1 cellular context compared by ENCODE assay signal in the genomic region with DNA sequence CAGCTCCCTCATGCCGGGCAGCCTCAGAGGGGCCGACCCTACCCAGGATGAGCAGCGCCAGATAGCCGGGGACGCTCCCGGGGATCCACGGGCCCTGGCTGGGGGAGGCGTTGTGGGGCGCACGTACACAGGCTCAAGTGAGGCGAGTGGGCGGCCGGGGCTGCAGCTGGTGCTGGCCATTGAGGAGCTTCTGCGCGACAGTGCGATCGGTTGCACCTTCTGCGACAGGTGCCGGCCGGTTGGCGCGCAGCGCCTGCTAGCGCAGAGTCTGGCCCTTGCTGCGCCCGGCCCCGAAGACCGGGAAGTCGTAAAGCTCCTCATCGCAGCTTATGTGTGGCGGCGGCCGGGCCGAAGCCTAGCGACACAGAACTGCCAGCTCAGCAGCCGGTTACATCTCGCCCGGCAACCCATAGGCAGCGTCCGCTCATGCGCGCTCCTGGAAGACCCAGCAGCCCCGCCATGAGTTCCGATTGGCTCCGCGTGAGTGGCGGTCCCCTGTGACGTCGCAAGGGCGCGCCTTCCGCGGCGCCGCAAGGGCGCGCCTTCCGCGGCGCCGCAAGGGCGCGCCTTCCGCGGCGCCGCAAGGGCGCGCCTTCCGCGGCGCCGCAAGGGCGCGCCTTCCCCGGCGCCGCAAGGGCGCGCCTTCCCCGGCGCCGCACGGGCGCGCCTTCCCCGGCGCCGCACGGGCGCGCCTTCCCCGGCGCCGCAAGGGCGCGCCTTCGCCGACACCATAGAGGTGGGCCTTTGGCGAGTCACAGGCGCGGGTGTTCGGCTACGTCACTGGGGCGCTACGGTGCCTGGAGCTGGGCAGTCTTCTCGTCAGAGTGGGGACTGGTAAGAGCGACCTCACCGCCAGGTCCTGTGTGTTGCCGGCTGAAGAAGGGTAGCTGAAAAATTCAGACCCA.
TF ChIP-seq lines count a peak whose summit lies in the region.
"Not testable (repeated sequence)": the region's sequence is repeated elsewhere in the genome, so short reads cannot be mapped to it uniquely, and the experiment has no call there.

No MANE protein-coding gene starts in this region.

TF ChIP-seq in K562, 482 proteins besides CTCF, POLR2A, EP300 and RAD21 (continued from another document):
- TF ChIP-seq TFAP4 (CRISPR knock-in tag; IDR thresholded peaks at IDR 0.05; ENCODE audit: borderline replicate concordance) (peak; percentile 49; the same call in 1 of the 2 replicates), MTA1 (IDR thresholded peaks at IDR 0.05; ENCODE audit: borderline replicate concordance) (peak; percentile 43; the same call in 1 of the 2 replicates), POLR2G (IDR thresholded peaks at IDR 0.05; ENCODE audit: low read depth, low read length) (peak; percentile 88), TAF1 (IDR thresholded peaks at IDR 0.05; ENCODE audit: control insufficient read depth, extremely low read depth, insufficient read depth, low read length, severe bottlenecking) (peak; percentile 38), ZKSCAN8 (CRISPR knock-in tag; IDR thresholded peaks at IDR 0.05) (0 out of 2 replicates have a peak, but pooled peaks have one; percentile 52), ZNF644 (tag; IDR thresholded peaks at IDR 0.05; ENCODE audit: low read depth) (peak; percentile 78; the same call in 1 of the 2 replicates), JUND (IDR thresholded peaks at IDR 0.05; ENCODE audit: borderline replicate concordance, low read depth, low read length) (0 out of 2 replicates have a peak, but pooled peaks have one; percentile 14), BACH1 (tag; IDR thresholded peaks at IDR 0.05) (peak; percentile 63; the same call in 1 of the 2 replicates), C11orf30 (IDR thresholded peaks at IDR 0.05; ENCODE audit: low read depth) (peak; percentile 77), POLR2AphosphoS5 (IDR thresholded peaks at IDR 0.05; ENCODE audit: control insufficient read depth, insufficient read depth, low read depth, low read length) (peak; percentile 41; the same call in 1 of the 2 replicates), CCNT2 (IDR thresholded peaks at IDR 0.05; ENCODE audit: borderline replicate concordance, extremely low read depth, insufficient read length, low read depth, low read length) (peak; percentile 23), ATF1 (CRISPR knock-in tag; IDR thresholded peaks at IDR 0.05) (peak; percentile 66), HCFC1 (IDR thresholded peaks at IDR 0.05; ENCODE audit: low read depth, low read length) (peak; percentile 69; the same call in 1 of the 2 replicates), NONO (IDR thresholded peaks at IDR 0.05; ENCODE audit: low read depth in 2 of 2, low read length in 1 of 2) (peak in 1 of 2 experiments; percentile 30; a peak in 1 of 4 replicates), HMGN3 (IDR thresholded peaks at IDR 0.05; ENCODE audit: borderline replicate concordance, extremely low read depth, insufficient read length, low read depth, low read length) (peak; percentile 38), POLR2B (IDR thresholded peaks at IDR 0.05; ENCODE audit: low read depth, partially characterized antibody) (peak; percentile 84), ZNF175 (CRISPR knock-in tag; IDR thresholded peaks at IDR 0.05; ENCODE audit: low read depth) (peak; percentile 80), SUPT5H (IDR thresholded peaks at IDR 0.05) (peak; percentile 80), ZNF589 (CRISPR knock-in tag; IDR thresholded peaks at IDR 0.05; ENCODE audit: low read depth) (peak; percentile 76), MAFK (IDR thresholded peaks at IDR 0.05; ENCODE audit: low read length) (peak; percentile 66), CXXC5 (CRISPR knock-in tag; IDR thresholded peaks at IDR 0.05) (peak; percentile 59), MYC (IDR thresholded peaks at IDR 0.05; ENCODE audit: low read depth, low read length) (peak; percentile 48; the same call in 1 of the 2 replicates), GABPB1 (CRISPR knock-in tag; IDR thresholded peaks at IDR 0.05) (peak; percentile 40; the same call in 1 of the 2 replicates), ZNF395 (CRISPR knock-in tag; IDR thresholded peaks at IDR 0.05) (peak; percentile 71; the same call in 1 of the 2 replicates), PML (IDR thresholded peaks at IDR 0.05; ENCODE audit: low read length) (0 out of 2 replicates have a peak, but pooled peaks have one; percentile 18), HNRNPLL (IDR thresholded peaks at IDR 0.05; ENCODE audit: low read depth, low read length, poor library complexity, severe bottlenecking) (peak; percentile 27), ZFX (CRISPR knock-in tag; IDR thresholded peaks at IDR 0.05) (peak; percentile 70), PHF20 (IDR thresholded peaks at IDR 0.05; ENCODE audit: partially characterized antibody) (peak; percentile 37), CREM (IDR thresholded peaks at IDR 0.05; ENCODE audit: low read depth) (peak; percentile 93), GMEB1 (CRISPR knock-in tag; IDR thresholded peaks at IDR 0.05) (peak; percentile 46; the same call in 1 of the 2 replicates), NFYB (IDR thresholded peaks at IDR 0.05; ENCODE audit: extremely low read depth, insufficient read length) (peak; percentile 55), SIN3B (IDR thresholded peaks at IDR 0.05; ENCODE audit: low read depth) (peak; percentile 35; the same call in 1 of the 2 replicates), FOSL1 (tag; conservative IDR thresholded peaks at IDR 0.05) (0 out of 2 replicates have a peak, but pooled peaks have one; percentile 25), E2F6 (IDR thresholded peaks at IDR 0.05; ENCODE audit: borderline replicate concordance in 1 of 2, extremely low read depth in 1 of 2, insufficient read depth in 1 of 2, insufficient read length in 1 of 2, low read depth in 1 of 2, low read length in 1 of 2, poor library complexity in 1 of 2, severe bottlenecking in 1 of 2) (peak in 1 of 2 experiments; percentile 55), NR2C2 (tag; IDR thresholded peaks at IDR 0.05) (peak; percentile 57; the same call in 1 of the 2 replicates), ZNF766 (CRISPR knock-in tag; conservative IDR thresholded peaks at IDR 0.05) (peak; percentile 85), ZKSCAN1 (IDR thresholded peaks at IDR 0.05; ENCODE audit: low read depth, low read length) (peak; percentile 35; the same call in 1 of the 2 replicates), MAFF (IDR thresholded peaks at IDR 0.05; ENCODE audit: low read length) (peak; percentile 24; the same call in 1 of the 2 replicates), ATF7 (IDR thresholded peaks at IDR 0.05) (peak; percentile 49; the same call in 1 of the 2 replicates), KDM5B (IDR thresholded peaks at IDR 0.05; ENCODE audit: insufficient replicate concordance, low read depth, low read length) (peak; percentile 64), GABPA (tag; conservative IDR thresholded peaks at IDR 0.05; ENCODE audit: low read depth) (peak; percentile 53; the same call in 1 of the 2 replicates)
- TF ChIP-seq JUND (tag; IDR thresholded peaks at IDR 0.05; ENCODE audit: borderline replicate concordance, low read depth, low read length); ATF1 (tag; IDR thresholded peaks at IDR 0.05); MYC (CRISPR knock-in tag; IDR thresholded peaks at IDR 0.05; ENCODE audit: borderline replicate concordance, low read depth); NR2C2 (CRISPR knock-in tag; IDR thresholded peaks at IDR 0.05): not testable (repeated sequence)
- TF ChIP-seq, protein P1, sequence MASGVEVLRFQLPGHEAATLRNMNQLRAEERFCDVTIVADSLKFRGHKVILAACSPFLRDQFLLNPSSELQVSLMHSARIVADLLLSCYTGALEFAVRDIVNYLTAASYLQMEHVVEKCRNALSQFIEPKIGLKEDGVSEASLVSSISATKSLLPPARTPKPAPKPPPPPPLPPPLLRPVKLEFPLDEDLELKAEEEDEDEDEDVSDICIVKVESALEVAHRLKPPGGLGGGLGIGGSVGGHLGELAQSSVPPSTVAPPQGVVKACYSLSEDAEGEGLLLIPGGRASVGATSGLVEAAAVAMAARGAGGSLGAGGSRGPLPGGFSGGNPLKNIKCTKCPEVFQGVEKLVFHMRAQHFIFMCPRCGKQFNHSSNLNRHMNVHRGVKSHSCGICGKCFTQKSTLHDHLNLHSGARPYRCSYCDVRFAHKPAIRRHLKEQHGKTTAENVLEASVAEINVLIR (CRISPR knock-in tag; IDR thresholded peaks at IDR 0.05) = peak; percentile 66
- TF ChIP-seq, protein P2, sequence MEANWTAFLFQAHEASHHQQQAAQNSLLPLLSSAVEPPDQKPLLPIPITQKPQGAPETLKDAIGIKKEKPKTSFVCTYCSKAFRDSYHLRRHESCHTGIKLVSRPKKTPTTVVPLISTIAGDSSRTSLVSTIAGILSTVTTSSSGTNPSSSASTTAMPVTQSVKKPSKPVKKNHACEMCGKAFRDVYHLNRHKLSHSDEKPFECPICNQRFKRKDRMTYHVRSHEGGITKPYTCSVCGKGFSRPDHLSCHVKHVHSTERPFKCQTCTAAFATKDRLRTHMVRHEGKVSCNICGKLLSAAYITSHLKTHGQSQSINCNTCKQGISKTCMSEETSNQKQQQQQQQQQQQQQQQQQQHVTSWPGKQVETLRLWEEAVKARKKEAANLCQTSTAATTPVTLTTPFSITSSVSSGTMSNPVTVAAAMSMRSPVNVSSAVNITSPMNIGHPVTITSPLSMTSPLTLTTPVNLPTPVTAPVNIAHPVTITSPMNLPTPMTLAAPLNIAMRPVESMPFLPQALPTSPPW (CRISPR knock-in tag; IDR thresholded peaks at IDR 0.05) = peak; percentile 27; the same call in 1 of the 2 replicates
- TF ChIP-seq, protein P3, sequence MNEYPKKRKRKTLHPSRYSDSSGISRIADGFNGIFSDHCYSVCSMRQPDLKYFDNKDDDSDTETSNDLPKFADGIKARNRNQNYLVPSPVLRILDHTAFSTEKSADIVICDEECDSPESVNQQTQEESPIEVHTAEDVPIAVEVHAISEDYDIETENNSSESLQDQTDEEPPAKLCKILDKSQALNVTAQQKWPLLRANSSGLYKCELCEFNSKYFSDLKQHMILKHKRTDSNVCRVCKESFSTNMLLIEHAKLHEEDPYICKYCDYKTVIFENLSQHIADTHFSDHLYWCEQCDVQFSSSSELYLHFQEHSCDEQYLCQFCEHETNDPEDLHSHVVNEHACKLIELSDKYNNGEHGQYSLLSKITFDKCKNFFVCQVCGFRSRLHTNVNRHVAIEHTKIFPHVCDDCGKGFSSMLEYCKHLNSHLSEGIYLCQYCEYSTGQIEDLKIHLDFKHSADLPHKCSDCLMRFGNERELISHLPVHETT (CRISPR knock-in tag; conservative IDR thresholded peaks at IDR 0.05 in 1 of 2, IDR thresholded peaks at IDR 0.05 in 1 of 2) = peak in 1 of 2 experiments; percentile 98; a peak in 2 of 4 replicates
